ENCODE assay signal across 8 cellular contexts in genomic region chr15:99409097-99409473, GRCh38.
DNase-seq lines count a peak whose midpoint lies in the region; ATAC-seq and TF ChIP-seq lines count a peak whose summit lies in the region.

No MANE protein-coding gene starts in this region.

- H3K36me3 Mint-ChIP-seq in activated CD8-positive, alpha-beta memory T cell treated with anti-CD3 and anti-CD28 coated beads, Interleukin-2, amount 10 ng/mL, durations not matched to agents 7 days and 5 days, result no peaks in the 10 kb centered on the region
- H3K36me3 Mint-ChIP-seq in activated naive CD8-positive, alpha-beta T cell treated with anti-CD3 and anti-CD28 coated beads, Interleukin-2, amount 50 U/mL, for 24 hours (ENCODE audit: low read depth), result no peaks in the 10 kb centered on the region

- H3K27ac Mint-ChIP-seq in activated CD8-positive, alpha-beta memory T cell treated with anti-CD3 and anti-CD28 coated beads, Interleukin-2, amount 10 ng/mL, durations not matched to agents 7 days and 5 days, result no peak overlapping the region
- no peak overlapping the region for H3K27ac Mint-ChIP-seq in activated naive CD8-positive, alpha-beta T cell treated with anti-CD3 and anti-CD28 coated beads, Interleukin-2, amount 50 U/mL, for 24 hours

- no peaks in the 10 kb centered on the region for H3K27me3 Mint-ChIP-seq in activated CD8-positive, alpha-beta memory T cell treated with anti-CD3 and anti-CD28 coated beads, Interleukin-2, amount 10 ng/mL, durations not matched to agents 7 days and 5 days
- H3K27me3 Mint-ChIP-seq in activated naive CD8-positive, alpha-beta T cell treated with anti-CD3 and anti-CD28 coated beads, Interleukin-2, amount 50 U/mL, for 24 hours, result no peaks in the 10 kb centered on the region

- intact Hi-C loops in left ventricle myocardium superior (cut with micrococcal nuclease), result no loop called here
- intact Hi-C loops in gastrocnemius medialis (cut with DNase I; ENCODE audit: low total_unique reads), result loop anchor here (1.0 to 10.0 kb wide), 3 partner anchors 124 to 348 kb away; no protein-coding TSS in a partner anchor

- peaks cover 5% of the 10 kb centered on the region for H3K4me1 Mint-ChIP-seq in activated CD8-positive, alpha-beta memory T cell treated with anti-CD3 and anti-CD28 coated beads, Interleukin-2, amount 10 ng/mL, durations not matched to agents 7 days and 5 days
- peaks cover 17% of the 10 kb centered on the region for H3K4me1 Mint-ChIP-seq in activated naive CD8-positive, alpha-beta T cell treated with anti-CD3 and anti-CD28 coated beads, Interleukin-2, amount 50 U/mL, for 24 hours

- H3K4me3 Mint-ChIP-seq in activated CD8-positive, alpha-beta memory T cell treated with anti-CD3 and anti-CD28 coated beads, Interleukin-2, amount 10 ng/mL, durations not matched to agents 7 days and 5 days, result no peak overlapping the region
- H3K4me3 Mint-ChIP-seq in activated naive CD8-positive, alpha-beta T cell treated with anti-CD3 and anti-CD28 coated beads, Interleukin-2, amount 50 U/mL, for 24 hours, result no peak overlapping the region

- TF ChIP-seq POLR2A in gastrocnemius medialis (IDR thresholded peaks at IDR 0.05), result no peak

- H3K9me3 ChIP-seq in gastrocnemius medialis, result no peaks in the 10 kb centered on the region
- H3K9me3 ChIP-seq in effector memory CD4-positive, alpha-beta T cell (ENCODE audit: control insufficient read depth, low read length), result no peaks in the 10 kb centered on the region

- no peak for ATAC-seq in activated CD8-positive, alpha-beta memory T cell treated with anti-CD3 and anti-CD28 coated beads, Interleukin-2, amount 10 ng/mL, durations not matched to agents 7 days and 5 days
- peak; percentile 66 for ATAC-seq in activated naive CD8-positive, alpha-beta T cell treated with anti-CD3 and anti-CD28 coated beads, Interleukin-2, amount 50 U/mL, for 24 hours
- ATAC-seq in left ventricle myocardium superior (peak; percentile 91), gastrocnemius medialis (peak; percentile 74 to 91), GM18502 (IDR thresholded peaks at IDR 0.05; ENCODE audit: poor library complexity, unreplicated experiment) (no peak)

- CTCF ChIA-PET in activated CD8-positive, alpha-beta memory T cell treated with anti-CD3 and anti-CD28 coated beads, Interleukin-2, amount 10 ng/mL, durations not matched to agents 7 days and 5 days (lab: Charles Lee), result interaction anchor here (1.2 kb wide), 1 partner anchor 346 kb away, joined by 3 read pairs; no protein-coding TSS in a partner anchor

- peak; percentile 36 to 76 (median 60) for TF ChIP-seq CTCF in gastrocnemius medialis (IDR thresholded peaks at IDR 0.05 in 4 of 5, conservative IDR thresholded peaks at IDR 0.05 in 1 of 5)

- H3K4me1 ChIP-seq in gastrocnemius medialis, result peaks cover 13 to 15% of the 10 kb centered on the region in 2 donors
- peaks cover 3% of the 10 kb centered on the region for H3K4me1 ChIP-seq in effector memory CD4-positive, alpha-beta T cell (ENCODE audit: control insufficient read depth, insufficient read depth, low read length, poor library complexity, severe bottlenecking)

- in situ Hi-C loops in gastrocnemius medialis (cut with MboI; ENCODE audit: low sequenced_read_pairs in 4 of 4), result loop anchor here in 3 of 4 donors (5.0 to 25.0 kb wide), 2 partner anchors 293 to 303 kb away; no protein-coding TSS in a partner anchor

- H3K27me3 ChIP-seq in gastrocnemius medialis, result no peaks in the 10 kb centered on the region
- no peaks in the 10 kb centered on the region for H3K27me3 ChIP-seq in effector memory CD4-positive, alpha-beta T cell (replicated peaks; ENCODE audit: control insufficient read depth, insufficient read depth, low read length, poor library complexity, severe bottlenecking)

- H3K9me3 Mint-ChIP-seq in activated CD8-positive, alpha-beta memory T cell treated with anti-CD3 and anti-CD28 coated beads, Interleukin-2, amount 10 ng/mL, durations not matched to agents 7 days and 5 days (ENCODE audit: low read depth), result no peaks in the 10 kb centered on the region
- no peaks in the 10 kb centered on the region for H3K9me3 Mint-ChIP-seq in activated naive CD8-positive, alpha-beta T cell treated with anti-CD3 and anti-CD28 coated beads, Interleukin-2, amount 50 U/mL, for 24 hours

- DNase-seq in activated CD8-positive, alpha-beta memory T cell treated with anti-CD3 and anti-CD28 coated beads, Interleukin-2, amount 10 ng/mL, durations not matched to agents 7 days and 5 days, result peak; percentile 37
- DNase-seq in activated CD8-positive, alpha-beta memory T cell treated with anti-CD3 and anti-CD28 coated beads, Interleukin-2, amount 50 U/mL, for 48 hours, result no peak
- DNase-seq in LoVo (ENCODE audit: low spot score), result peak; percentile 12
- no peak for DNase-seq in activated naive CD8-positive, alpha-beta T cell treated with anti-CD3 and anti-CD28 coated beads, Interleukin-2, amount 50 U/mL, for 24 hours
- peak; percentile 75 for DNase-seq in left ventricle myocardium superior
- peak; percentile 54 to 67 for DNase-seq in gastrocnemius medialis
- no peak for DNase-seq in effector memory CD4-positive, alpha-beta T cell

- H3K36me3 ChIP-seq in gastrocnemius medialis, result no peaks in the 10 kb centered on the region
- no peaks in the 10 kb centered on the region for H3K36me3 ChIP-seq in effector memory CD4-positive, alpha-beta T cell (ENCODE audit: control insufficient read depth, insufficient read depth, low read length)

- H3K4me3 ChIP-seq in gastrocnemius medialis, result no peak overlapping the region
- no peak overlapping the region for H3K4me3 ChIP-seq in effector memory CD4-positive, alpha-beta T cell (ENCODE audit: insufficient read depth, low read depth, low read length, poor library complexity, severe bottlenecking)

- peak overlapping the region in 3 of 4 donors; percentile 4 to 37 (median 32) for H3K27ac ChIP-seq in gastrocnemius medialis
- H3K27ac ChIP-seq in effector memory CD4-positive, alpha-beta T cell (ENCODE audit: insufficient read depth, low read length, poor library complexity, severe bottlenecking), result no peak overlapping the region

Comparison
In these comparisons a context has a peak if more than half of its experiments do, and no peak if none do; other contexts are left out.
1. DNase-seq: peak in activated CD8-positive, alpha-beta memory T cell treated with anti-CD3 and anti-CD28 coated beads, Interleukin-2, amount 10 ng/mL, durations not matched to agents 7 days and 5 days (single experiment), LoVo (single experiment), left ventricle myocardium superior (single experiment) and gastrocnemius medialis (2 of 2); none in activated CD8-positive, alpha-beta memory T cell treated with anti-CD3 and anti-CD28 coated beads, Interleukin-2, amount 50 U/mL, for 48 hours (single experiment), activated naive CD8-positive, alpha-beta T cell treated with anti-CD3 and anti-CD28 coated beads, Interleukin-2, amount 50 U/mL, for 24 hours (single experiment) and effector memory CD4-positive, alpha-beta T cell (0 of 3).
2. ATAC-seq: peak in activated naive CD8-positive, alpha-beta T cell treated with anti-CD3 and anti-CD28 coated beads, Interleukin-2, amount 50 U/mL, for 24 hours (single experiment), left ventricle myocardium superior (single experiment) and gastrocnemius medialis (2 of 2); none in activated CD8-positive, alpha-beta memory T cell treated with anti-CD3 and anti-CD28 coated beads, Interleukin-2, amount 10 ng/mL, durations not matched to agents 7 days and 5 days (single experiment) and GM18502 (single experiment).